In the genomic region with DNA sequence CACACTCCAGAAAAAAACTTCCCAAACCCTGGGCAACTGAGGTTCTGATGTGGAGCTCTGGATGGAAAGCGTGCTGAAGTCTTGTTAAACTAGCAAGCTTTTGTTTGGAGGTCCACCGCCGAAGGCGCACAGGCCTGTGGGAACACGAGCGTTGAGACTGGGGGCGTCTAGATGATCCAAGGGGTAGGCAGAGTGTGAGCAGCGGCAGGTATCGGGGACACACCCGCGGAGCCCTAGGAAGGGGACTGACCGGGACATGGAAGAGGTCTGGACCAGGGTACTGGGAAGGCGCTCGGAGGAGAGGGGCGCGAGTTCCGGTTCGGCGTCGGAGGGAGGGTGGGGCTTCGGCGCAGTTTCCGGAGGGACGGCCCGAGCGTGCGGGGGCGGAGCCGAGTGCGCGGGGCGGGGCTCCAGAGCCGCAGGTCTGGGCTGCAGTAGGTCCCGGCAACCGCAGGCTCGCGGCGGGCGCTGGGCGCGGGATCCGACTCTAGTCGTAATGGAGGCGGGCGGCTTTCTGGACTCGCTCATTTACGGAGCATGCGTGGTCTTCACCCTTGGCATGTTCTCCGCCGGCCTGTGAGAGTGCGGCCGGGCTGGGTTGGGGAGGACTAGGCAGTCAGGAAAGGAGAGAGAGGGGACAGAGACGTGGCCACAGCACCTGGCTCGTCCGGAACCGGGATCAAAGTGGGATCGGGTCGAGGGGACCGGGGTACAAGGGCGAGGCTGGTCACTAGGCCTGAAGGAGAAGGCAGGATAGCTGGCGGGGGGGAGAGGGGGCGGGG, we compare ENCODE assay signal across 8 cellular contexts. TPM values are rescaled to one million over a fixed set of nuclear protein-coding genes. Genes with fewer than 3 reads are reported as not detected.
DNase-seq lines count a peak whose midpoint lies in the region; ATAC-seq and TF ChIP-seq lines count a peak whose summit lies in the region.

A gene with protein sequence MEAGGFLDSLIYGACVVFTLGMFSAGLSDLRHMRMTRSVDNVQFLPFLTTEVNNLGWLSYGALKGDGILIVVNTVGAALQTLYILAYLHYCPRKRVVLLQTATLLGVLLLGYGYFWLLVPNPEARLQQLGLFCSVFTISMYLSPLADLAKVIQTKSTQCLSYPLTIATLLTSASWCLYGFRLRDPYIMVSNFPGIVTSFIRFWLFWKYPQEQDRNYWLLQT (plus strand): TSS at position 437 of the 782 bp plus-strand sequence. CDS start 60 bp downstream, at position 497.

- intact Hi-C loops in activated B cell treated with CpG ODN at 0.5 μM for 24 hours (cut with micrococcal nuclease), result loop anchor here (1.0 to 2.0 kb wide), 4 partner anchors 8 to 51 kb away; a partner anchor contains a TSS

- peaks cover 2% of the 10 kb centered on the region for H3K27me3 Mint-ChIP-seq in activated B cell treated with CpG ODN at 0.5 μM for 24 hours

- DNase-seq in AG08396 (ENCODE audit: low spot score) (peak; percentile 96), NCI-H345 treated with DMSO at 0.1 percent for 48 hours (lab: John Stamatoyannopoulos, UW; ENCODE audit: unreplicated experiment) (peak; percentile 99), activated B cell treated with CpG ODN at 0.5 μM for 24 hours (peak; percentile 94), cardiac fibroblast (ENCODE audit: low read depth in 2 of 2) (peak; percentile 92 to 97), iris pigment epithelial cell (ENCODE audit: low read depth) (peak; percentile 96)
- DNase-seq in stimulated activated CD4-positive, alpha-beta T cell treated with anti-CD3 and anti-CD28 coated beads, Interleukin-12 subunit alpha, Interleukin-12 subunit beta, amount 100 ng/mL, for 24 hours (ENCODE audit: low read depth in 2 of 2), result peak; percentile 85 to 93

- H3K36me3 Mint-ChIP-seq in activated B cell treated with CpG ODN at 0.5 μM for 24 hours (ENCODE audit: low read depth), result peaks cover 38% of the 10 kb centered on the region

- peak within 1 kb of the TSS; percentile 99 for H3K27ac Mint-ChIP-seq in activated B cell treated with CpG ODN at 0.5 μM for 24 hours

- H3K4me1 Mint-ChIP-seq in activated B cell treated with CpG ODN at 0.5 μM for 24 hours, result peaks cover 46% of the 10 kb centered on the region

- H3K9me3 Mint-ChIP-seq in activated B cell treated with CpG ODN at 0.5 μM for 24 hours, result no peaks in the 10 kb centered on the region

- TF ChIP-seq CTCF in activated B cell treated with CpG ODN at 0.5 μM for 24 hours (IDR thresholded peaks at IDR 0.05) (no peak), cardiac fibroblast (IDR thresholded peaks at IDR 0.05; ENCODE audit: low read depth, low read length) (no peak)

- ATAC-seq in GM19025 (IDR thresholded peaks at IDR 0.05; ENCODE audit: low read depth, unreplicated experiment) (peak; percentile 69), HG03342 (IDR thresholded peaks at IDR 0.05; ENCODE audit: unreplicated experiment) (peak; percentile 69), activated B cell treated with CpG ODN at 0.5 μM for 24 hours (ENCODE audit: low read depth) (peak; percentile 86)

- peak within 1 kb of the TSS; percentile 96 for H3K4me3 Mint-ChIP-seq in activated B cell treated with CpG ODN at 0.5 μM for 24 hours

- H3K4me3 ChIP-seq in cardiac fibroblast (replicated peaks in 1 of 2; ENCODE audit: low read depth in 2 of 2, low read length in 2 of 2), result peak within 1 kb of the TSS; percentile 75 to 79

- POLR2A ChIA-PET in activated B cell treated with CpG ODN at 0.5 μM for 24 hours (lab: Charles Lee), result interaction anchor here (0.6 to 5.4 kb wide), 23 partner anchors 8 to 1168 kb away, joined by 3 to 92 read pairs (median 5); a partner anchor contains a TSS

- CTCF ChIA-PET in activated B cell treated with CpG ODN at 0.5 μM for 24 hours (lab: Charles Lee), result interaction anchor here (0.6 to 4.5 kb wide), 10 partner anchors 20 to 74 kb away, joined by 3 to 40 read pairs (median 4); a partner anchor contains a TSS

RNA-seq across cellular contexts. Expression of the gene that starts here (rescaled TPM):
- total RNA-seq in activated B cell treated with CpG ODN at 0.5 μM for 24 hours, result 77.3 and 85.2 TPM in 2 replicates

Comparison
In these comparisons a context has a peak if more than half of its experiments do, and no peak if none do; other contexts are left out.
1. Peak in every context shown above with its lines: DNase-seq, ATAC-seq and H3K4me3 ChIP-seq.